In the genomic region with DNA sequence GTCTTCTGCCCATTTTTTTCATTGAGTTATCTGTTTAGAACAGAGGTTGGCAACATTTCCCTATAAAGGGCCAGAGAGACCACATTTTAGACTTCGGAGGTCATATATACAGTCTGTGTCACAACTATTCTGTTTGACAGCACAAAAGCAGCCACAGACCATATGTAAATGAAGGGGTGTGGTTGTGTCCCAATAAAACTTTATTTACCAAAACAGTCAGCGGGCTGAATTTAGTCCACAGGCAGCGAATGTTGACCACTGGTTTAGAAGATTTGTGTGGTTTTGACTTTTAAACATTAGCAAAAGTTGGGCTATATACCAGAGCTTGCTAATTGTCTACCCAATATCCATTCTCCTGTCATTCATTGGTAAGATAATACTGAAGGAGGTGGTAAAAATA, we compare ENCODE assay signal across 28 cellular contexts.
"Had no signal": no experiment of that assay in that cellular context is flagged by ENCODE, and none has a peak within 500 bp of the region (broad histone marks: within the 10 kb centered on the region; RNA-seq: fewer than 3 reads in every experiment).

No MANE protein-coding gene starts in this region.

- H3K27me3 Mint-ChIP-seq: effector memory CD8-positive, alpha-beta T cell had no signal

- ATAC-seq: effector memory CD8-positive, alpha-beta T cell; esophagus mucosa; gastrocnemius medialis; heart right ventricle; left cardiac atrium; left ventricle myocardium superior; lower lobe of right lung; mucosa of descending colon had no signal

- H3K4me3 ChIP-seq: colonic mucosa, esophagus squamous epithelium, gastrocnemius medialis, heart right ventricle, left lung, lower lobe of right lung, mucosa of descending colon had no signal

- H3K9me3 ChIP-seq: colonic mucosa, esophagus squamous epithelium, gastrocnemius medialis, heart right ventricle, left lung, lower lobe of right lung, mucosa of descending colon had no signal

- H3K27me3 ChIP-seq: colonic mucosa, esophagus squamous epithelium, gastrocnemius medialis, left lung had no signal

- H3K27ac Mint-ChIP-seq: dendritic cell treated with granulocyte-macrophage colony-stimulating factor and Interleukin-4, amounts not matched to agents 40 ng/mL and 50 ng/mL, for 4 days; effector memory CD8-positive, alpha-beta T cell; endodermal cell; mesothelial cell of epicardium; naive B cell had no signal

- H3K36me3 ChIP-seq: colonic mucosa, esophagus squamous epithelium, gastrocnemius medialis, heart right ventricle, left lung, lower lobe of right lung had no signal

- FAIRE-seq: endometrium, islet of Langerhans, keratinocyte had no signal

- H3K4me3 Mint-ChIP-seq: dendritic cell treated with granulocyte-macrophage colony-stimulating factor and Interleukin-4, amounts not matched to agents 40 ng/mL and 50 ng/mL, for 4 days; effector memory CD8-positive, alpha-beta T cell; endodermal cell; mesothelial cell of epicardium; naive B cell had no signal

- DNase-seq: colonic mucosa; cortex of kidney; effector CD8-positive, alpha-beta T cell; effector memory CD8-positive, alpha-beta T cell; endodermal cell; erythroblast; esophagus squamous epithelium; foreskin fibroblast; foreskin melanocyte; gastrocnemius medialis; glutamatergic neuron; head of caudate nucleus; heart right ventricle; hippocampal formation; left cardiac atrium; left lung; left ventricle myocardium superior; lower lobe of right lung; mesenchymal stem cell; mucosa of descending colon; naive B cell had no signal

- H3K27ac ChIP-seq: colonic mucosa, epithelial cell of prostate, esophagus squamous epithelium, gastrocnemius medialis, heart right ventricle, left lung, lower lobe of right lung had no signal

- H3K4me1 Mint-ChIP-seq: endodermal cell, naive B cell had no signal

- H3K9me3 Mint-ChIP-seq: dendritic cell treated with granulocyte-macrophage colony-stimulating factor and Interleukin-4, amounts not matched to agents 40 ng/mL and 50 ng/mL, for 4 days; effector memory CD8-positive, alpha-beta T cell had no signal

- H3K4me1 ChIP-seq: colonic mucosa, esophagus squamous epithelium, left lung, lower lobe of right lung had no signal

- H3K36me3 Mint-ChIP-seq: mesothelial cell of epicardium, naive B cell had no signal
